ENCODE assay signal across 23 cellular contexts in the genomic region with DNA sequence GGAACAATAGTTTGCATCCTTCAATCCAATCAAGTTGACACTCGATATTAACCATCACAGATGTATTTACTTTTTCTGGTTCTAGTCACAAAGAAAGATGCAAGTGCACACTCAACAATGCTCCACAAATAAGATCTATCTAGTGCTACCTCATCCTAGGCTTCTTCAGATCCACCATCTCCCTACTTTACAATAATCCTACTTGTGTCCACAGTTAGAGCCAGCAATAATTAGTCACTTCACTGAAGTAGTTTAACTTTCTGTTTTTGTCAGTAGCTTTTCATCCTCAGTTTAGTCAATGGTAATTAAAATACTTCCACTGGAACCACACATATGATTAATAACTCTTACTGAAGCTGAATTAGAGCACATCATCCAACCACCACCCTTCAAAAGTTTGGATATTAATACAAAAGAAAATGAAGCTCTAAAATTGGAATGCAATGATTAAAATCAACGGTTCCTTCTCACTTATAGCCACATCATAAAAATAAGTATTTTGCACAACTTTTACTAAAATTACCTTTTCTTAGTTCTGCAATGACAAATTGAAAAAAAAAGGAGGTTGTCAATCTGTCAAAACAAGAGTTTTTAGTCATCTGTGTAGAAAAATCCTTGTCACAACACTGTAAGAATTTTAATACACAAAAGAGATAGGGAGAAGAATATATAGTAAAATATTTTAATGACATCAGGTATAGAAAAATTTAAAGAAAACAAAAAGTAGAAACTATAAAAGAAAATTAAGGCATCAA. TPM values are rescaled to one million over a fixed set of nuclear protein-coding genes. Genes with fewer than 3 reads are reported as not detected.
"Had no signal": no experiment of that assay in that cellular context is flagged by ENCODE, and none has a peak within 500 bp of the region (broad histone marks: within the 10 kb centered on the region; RNA-seq: fewer than 3 reads in every experiment).

No MANE protein-coding gene starts in this region.

- ATAC-seq: gastrocnemius medialis, left colon, right cardiac atrium had no signal

- H3K4me3 Mint-ChIP-seq: activated naive CD8-positive, alpha-beta T cell treated with anti-CD3 and anti-CD28 coated beads, Interleukin-2, amount 10 ng/mL, durations not matched to agents 7 days and 5 days; endodermal cell; naive B cell had no signal

- DNase-seq: activated CD4-positive, alpha-beta T cell treated with anti-CD3 and anti-CD28 coated beads for 1 hour; activated CD4-positive, alpha-beta T cell treated with anti-CD3 and anti-CD28 coated beads, Interleukin-2, amount 50 U/mL, for 4 hours; activated CD8-positive, alpha-beta memory T cell treated with anti-CD3 and anti-CD28 coated beads for 24 hours; activated CD8-positive, alpha-beta memory T cell treated with anti-CD3 and anti-CD28 coated beads, Interleukin-2, amount 50 U/mL, for 4 hours; activated naive CD8-positive, alpha-beta T cell treated with anti-CD3 and anti-CD28 coated beads, Interleukin-2, amount 10 ng/mL, durations not matched to agents 7 days and 5 days; cortex of kidney; endodermal cell; esophagus squamous epithelium; gastrocnemius medialis; head of caudate nucleus; left colon; lower lobe of right lung; mesendoderm; naive B cell; nucleus accumbens; right cardiac atrium; stimulated activated CD4-positive, alpha-beta T cell treated with anti-CD3 and anti-CD28 coated beads, Interleukin-4, amount 100 ng/mL, for 24 hours; stomach had no signal

- H3K36me3 ChIP-seq: esophagus squamous epithelium, gastrocnemius medialis, lower lobe of right lung, stomach, suprapubic skin, tibial nerve had no signal

- H3K4me1 ChIP-seq: esophagus squamous epithelium, gastrocnemius medialis, lower lobe of right lung, parathyroid adenoma, suprapubic skin, tibial nerve had no signal

- H3K27ac ChIP-seq: cardiac muscle cell, esophagus squamous epithelium, gastrocnemius medialis, parathyroid adenoma, suprapubic skin, tibial nerve had no signal

- H3K4me1 Mint-ChIP-seq: activated naive CD8-positive, alpha-beta T cell treated with anti-CD3 and anti-CD28 coated beads, Interleukin-2, amount 10 ng/mL, durations not matched to agents 7 days and 5 days; naive B cell had no signal

- H3K9me3 Mint-ChIP-seq: activated naive CD8-positive, alpha-beta T cell treated with anti-CD3 and anti-CD28 coated beads, Interleukin-2, amount 10 ng/mL, durations not matched to agents 7 days and 5 days; endodermal cell; naive B cell had no signal

- H3K9ac ChIP-seq: parathyroid adenoma had no signal

- H2AFZ ChIP-seq: parathyroid adenoma had no signal

- H3K4me3 ChIP-seq: cardiac muscle cell, esophagus squamous epithelium, gastrocnemius medialis, lower lobe of right lung, stomach, suprapubic skin, tibial nerve had no signal

- H3K9me3 ChIP-seq: esophagus squamous epithelium, gastrocnemius medialis, lower lobe of right lung, stomach, suprapubic skin, tibial nerve had no signal

- H3K79me2 ChIP-seq: parathyroid adenoma had no signal

- H3K27me3 ChIP-seq: gastrocnemius medialis, stomach, suprapubic skin, tibial nerve had no signal

- H3K36me3 Mint-ChIP-seq: naive B cell had no signal

- H3K27ac Mint-ChIP-seq: activated naive CD8-positive, alpha-beta T cell treated with anti-CD3 and anti-CD28 coated beads, Interleukin-2, amount 10 ng/mL, durations not matched to agents 7 days and 5 days; endodermal cell; naive B cell had no signal

RNA-seq across cellular contexts. Expression of gene NTN4, which starts 39.9 kb away (rescaled TPM):
- total RNA-seq: T-helper 2 cell treated with Interferon-gamma antibody and Interleukin-4, amounts not matched to agents 100 ng/mL and 5 ng/mL, for 36 hours had no signal
